27 cellular contexts compared by ENCODE assay signal in genomic region chr2:196598846-196599245, GRCh38. TPM values are rescaled to one million over a fixed set of nuclear protein-coding genes. Genes with fewer than 3 reads are reported as not detected.
"Had no signal": no experiment of that assay in that cellular context is flagged by ENCODE, and none has a peak within 500 bp of the region (broad histone marks: within the 10 kb centered on the region; RNA-seq: fewer than 3 reads in every experiment).

No MANE protein-coding gene starts in this region.

- H3K4me1 Mint-ChIP-seq: naive thymus-derived CD8-positive, alpha-beta T cell had no signal

- H3K27ac ChIP-seq: foreskin keratinocyte, heart left ventricle, left lung, lower lobe of right lung, testis, transverse colon, WERI-Rb-1 had no signal

- H3K9me3 ChIP-seq: heart left ventricle, left lung, lower lobe of right lung, testis, transverse colon had no signal

- H3K4me3 ChIP-seq: heart left ventricle, left lung, lower lobe of right lung, testis, transverse colon had no signal

- H3K36me3 Mint-ChIP-seq: activated naive CD8-positive, alpha-beta T cell; brain; naive thymus-derived CD8-positive, alpha-beta T cell had no signal

- H3K9me3 Mint-ChIP-seq: neural crest cell; T-helper 1 cell treated with Interleukin-12 subunit alpha and Interleukin-12 subunit beta and Interleukin-4 antibody, amounts not matched to agents 30 μg/mL and 1 μg/mL, for 36 hours had no signal

- DNase-seq: activated CD4-positive, alpha-beta T cell treated with anti-CD3 and anti-CD28 coated beads for 48 hours; activated CD4-positive, alpha-beta T cell treated with anti-CD3 and anti-CD28 coated beads, Interleukin-2, amount 50 U/mL, for 48 hours; activated CD8-positive, alpha-beta memory T cell treated with anti-CD3 and anti-CD28 coated beads for 24 hours; activated effector memory CD4-positive, alpha-beta T cell treated with Interleukin-2 at 50 U/mL for 16 hours; activated naive CD4-positive, alpha-beta T cell treated with Interleukin-2 at 50 U/mL for 16 hours; anterior cingulate cortex; cortex of kidney; foreskin keratinocyte; heart left ventricle; left lung; lower lobe of right lung; mesenchymal stem cell; naive thymus-derived CD8-positive, alpha-beta T cell; nucleus accumbens; posterior cingulate gyrus; right cardiac atrium; stimulated activated CD4-positive, alpha-beta T cell treated with anti-CD3 and anti-CD28 coated beads, Interleukin-2, amount 100 ng/mL, for 48 hours; stimulated activated naive CD8-positive, alpha-beta T cell treated with anti-CD3 and anti-CD28 coated beads, Interleukin-15, Interleukin-2, amounts not matched to agents 100 U/mL and 50 U/mL, for 24 hours; T-helper 9 cell; testis; transverse colon; WERI-Rb-1 had no signal

- H3K27me3 ChIP-seq: testis had no signal

- H3K4me1 ChIP-seq: foreskin keratinocyte, lower lobe of right lung, testis, transverse colon had no signal

- H3K36me3 ChIP-seq: heart left ventricle, left lung, lower lobe of right lung, transverse colon, WERI-Rb-1 had no signal

- ATAC-seq: activated CD4-positive, CD25-positive, alpha-beta regulatory T cell treated with anti-CD3 and anti-CD28 coated beads, Interleukin-2, amount 50 U/mL, for 24 hours; foreskin keratinocyte; heart left ventricle; left lung; lower lobe of right lung; naive thymus-derived CD8-positive, alpha-beta T cell; right cardiac atrium; stimulated activated naive CD8-positive, alpha-beta T cell treated with anti-CD3 and anti-CD28 coated beads, Interleukin-15, Interleukin-2, amounts not matched to agents 100 U/mL and 50 U/mL, for 24 hours had no signal

- H3K27ac Mint-ChIP-seq: activated naive CD8-positive, alpha-beta T cell; brain; naive thymus-derived CD8-positive, alpha-beta T cell; T-helper 1 cell treated with Interleukin-12 subunit alpha and Interleukin-12 subunit beta and Interleukin-4 antibody, amounts not matched to agents 30 μg/mL and 1 μg/mL, for 36 hours had no signal

- H3K4me3 Mint-ChIP-seq: activated naive CD8-positive, alpha-beta T cell; brain; naive thymus-derived CD8-positive, alpha-beta T cell; neural crest cell; T-helper 1 cell treated with Interleukin-12 subunit alpha and Interleukin-12 subunit beta and Interleukin-4 antibody, amounts not matched to agents 30 μg/mL and 1 μg/mL, for 36 hours had no signal

RNA-seq across cellular contexts. Expression of gene CCDC150, which starts 40.7 kb away (rescaled TPM):
- polyA plus RNA-seq: naive thymus-derived CD8-positive, alpha-beta T cell had no signal
